8 cellular contexts compared by ENCODE assay signal in genomic region chr15:40104865-40105516, GRCh38. TPM values are rescaled to one million over a fixed set of nuclear protein-coding genes. Genes with fewer than 3 reads are reported as not detected.
A peak's percentile ranks its signal among the peaks of the same experiment; 100 is the strongest.
DNase-seq lines count a peak whose midpoint lies in the region; ATAC-seq, FAIRE-seq and TF ChIP-seq lines count a peak whose summit lies in the region.

No MANE protein-coding gene starts in this region.

- H3K4me3 ChIP-seq in BE2C (ENCODE audit: low read depth, low read length) = no peak overlapping the region
- H3K4me3 ChIP-seq in pancreas = peak overlapping the region in 1 of 4 donors; percentile 6
- H3K4me3 ChIP-seq in thymus (ENCODE audit: low read length) = peak overlapping the region; percentile 97

- peak overlapping the region; percentile 93 for H3K27ac Mint-ChIP-seq in activated naive CD4-positive, alpha-beta T cell treated with anti-CD3 and anti-CD28 coated beads, Interleukin-2, amount 50 U/mL, for 24 hours

- TF ChIP-seq CTCF in BE2C (IDR thresholded peaks at IDR 0.05; ENCODE audit: low read depth, low read length) (peak; percentile 97), pancreas (IDR thresholded peaks at IDR 0.05) (peak; percentile 95 to 97 (median 96))

- WGBS in pancreas, 2 donors = 2 to 4% methylated on average over 16 of the region's 16 CpGs
- WGBS in thymus = 25% methylated on average over 16 of the region's 16 CpGs

- ATAC-seq in GM21447 (IDR thresholded peaks at IDR 0.05; ENCODE audit: unreplicated experiment) (peak; percentile 23), pancreas (peak; percentile 19 to 49 (median 38))

- no peak for FAIRE-seq in pancreas (lab: Jason Lieb, UNC)

- peak; percentile 95 for DNase-seq in BE2C
- peak; percentile 71 for DNase-seq in NCI-H1092 (lab: John Stamatoyannopoulos, UW)
- peak; percentile 82 for DNase-seq in SKM-1 (lab: John Stamatoyannopoulos, UW; ENCODE audit: unreplicated experiment)
- peak; percentile 86 to 97 (median 93) for DNase-seq in head of caudate nucleus
- DNase-seq in pancreas = peak; percentile 82 to 96 (median 90)

- intact Hi-C loops in head of caudate nucleus (cut with DNase I) (loop anchor here (5.0 to 10.0 kb wide), 3 partner anchors 38 to 60 kb away; partner anchors contain the start of gene BUB1B), pancreas (cut with DNase I) (loop anchor here in 1 of 3 donors (5.0 kb wide), 1 partner anchor 58 kb away; no protein-coding TSS in a partner anchor)

- H3K36me3 ChIP-seq in BE2C = no peaks in the 10 kb centered on the region
- H3K36me3 ChIP-seq in pancreas = no peaks in the 10 kb centered on the region
- H3K36me3 ChIP-seq in thymus (ENCODE audit: control insufficient read depth, insufficient read depth) = peaks cover 59% of the 10 kb centered on the region

- H3K27me3 ChIP-seq in BE2C (no peaks in the 10 kb centered on the region), pancreas (no peaks in the 10 kb centered on the region), thymus (ENCODE audit: control insufficient read depth, insufficient read depth) (no peaks in the 10 kb centered on the region)

- no peaks in the 10 kb centered on the region for H3K36me3 Mint-ChIP-seq in activated naive CD4-positive, alpha-beta T cell treated with anti-CD3 and anti-CD28 coated beads, Interleukin-2, amount 50 U/mL, for 24 hours

- peak overlapping the region in 2 of 4 donors; percentile 85 to 93 for H3K27ac ChIP-seq in pancreas
- peak overlapping the region; percentile 76 for H3K27ac ChIP-seq in thymus (ENCODE audit: low read depth)

- H3K27me3 Mint-ChIP-seq in activated naive CD4-positive, alpha-beta T cell treated with anti-CD3 and anti-CD28 coated beads, Interleukin-2, amount 50 U/mL, for 24 hours = no peaks in the 10 kb centered on the region

- H3K9me3 ChIP-seq in BE2C = no peaks in the 10 kb centered on the region
- H3K9me3 ChIP-seq in pancreas = no peaks in the 10 kb centered on the region
- no peaks in the 10 kb centered on the region for H3K9me3 ChIP-seq in thymus (ENCODE audit: control insufficient read depth)

- H3K4me3 Mint-ChIP-seq in activated naive CD4-positive, alpha-beta T cell treated with anti-CD3 and anti-CD28 coated beads, Interleukin-2, amount 50 U/mL, for 24 hours = peak overlapping the region; percentile 85

- H3K4me1 Mint-ChIP-seq in activated naive CD4-positive, alpha-beta T cell treated with anti-CD3 and anti-CD28 coated beads, Interleukin-2, amount 50 U/mL, for 24 hours = peaks cover 64% of the 10 kb centered on the region

- no peaks in the 10 kb centered on the region for H3K9me3 Mint-ChIP-seq in activated naive CD4-positive, alpha-beta T cell treated with anti-CD3 and anti-CD28 coated beads, Interleukin-2, amount 50 U/mL, for 24 hours

- H3K4me1 ChIP-seq in BE2C (peaks cover 36% of the 10 kb centered on the region), pancreas (peaks cover 56 to 71% (median 67%) of the 10 kb centered on the region in 3 donors), thymus (ENCODE audit: control insufficient read depth, insufficient read depth, low read length) (peaks cover 56% of the 10 kb centered on the region)

RNA-seq across cellular contexts. Expression of gene BMF, which starts 3.7 kb away (rescaled TPM):
- 17.1 TPM for polyA plus RNA-seq in BE2C (2012; ENCODE audit: insufficient read depth, insufficient read length, low read depth)
- total RNA-seq in pancreas = 10 to 100 TPM in 3 of 6 donors, 1 to 10 TPM in 3; 4.1 to 25.9 (median 8.5) TPM
- polyA plus RNA-seq in pancreas = 1 to 10 TPM; 4.3 to 4.8 TPM
- 70.4 TPM for polyA plus RNA-seq in thymus

RNA-seq across cellular contexts. Expression of gene BUB1B, which starts 55.9 kb away (rescaled TPM):
- 7.8 TPM for polyA plus RNA-seq in BE2C (2012; ENCODE audit: insufficient read depth, insufficient read length, low read depth)
- 1 to 10 TPM in 3 of 6 donors, under 1 TPM in 1, not detected in 2; 0.92 to 1.9 (median 1.5) TPM for total RNA-seq in pancreas
- under 1 TPM; 0.09 to 0.30 TPM for polyA plus RNA-seq in pancreas
- 7.3 TPM for polyA plus RNA-seq in thymus

Comparison
In these comparisons a context has a peak if more than half of its experiments do, and no peak if none do; other contexts are left out.
1. RNA of gene BMF, which starts 3.7 kb away (polyA plus RNA-seq): 70.4 TPM in thymus (single experiment); 4.3 to 4.8 TPM in pancreas; every median in the first group is over 10 times any median in the second.
2. Peak in every context shown above with its lines, with median percentiles within 50 percentile points of each other: DNase-seq.